ENCODE assay signal across 8 cellular contexts in the genomic region with DNA sequence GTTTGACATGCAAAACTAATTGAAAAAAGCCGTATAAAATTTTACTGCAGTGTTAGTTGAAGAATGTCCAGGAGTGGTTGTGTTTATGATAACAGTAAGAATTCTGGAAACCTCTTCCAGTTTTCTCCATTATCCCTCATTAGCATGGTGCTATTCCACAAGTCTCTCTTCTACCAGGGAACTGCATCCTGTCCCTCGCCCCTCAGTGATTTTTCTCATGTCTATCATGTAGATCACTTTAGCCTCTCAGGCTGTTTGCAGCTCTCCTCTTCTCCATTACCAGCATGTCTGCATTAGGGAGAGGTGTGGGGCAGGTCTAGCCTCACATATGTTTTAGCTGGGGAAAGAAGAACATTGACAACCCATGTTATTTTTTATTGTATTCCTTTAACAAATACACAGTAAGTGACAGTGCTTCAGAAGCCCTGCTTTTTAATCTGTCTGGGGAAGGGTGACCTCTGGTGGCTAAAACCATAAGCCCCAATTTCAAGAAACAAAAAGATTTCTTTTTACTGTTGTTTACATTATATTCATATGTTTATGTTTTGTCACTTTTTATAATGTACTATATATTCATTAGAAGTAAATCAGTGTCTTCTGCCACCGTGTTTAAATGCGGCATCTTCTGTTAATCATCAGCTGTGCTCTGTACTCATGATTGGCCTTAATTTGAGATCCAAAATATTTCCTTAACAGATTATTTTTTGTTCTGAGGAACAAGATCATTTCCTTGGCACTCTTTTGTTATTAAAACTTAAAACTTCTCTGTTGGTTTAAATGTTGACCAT.
DNase-seq lines count a peak whose midpoint lies in the region; ATAC-seq, FAIRE-seq and TF ChIP-seq lines count a peak whose summit lies in the region.

No MANE protein-coding gene starts in this region.

- H3K4me3 ChIP-seq in H1 (ENCODE audit: extremely low read depth in 1 of 4, insufficient read depth in 2 of 4, low read depth in 3 of 4, low read length in 4 of 4), result no peak overlapping the region
- H3K4me3 ChIP-seq in mesendoderm (ENCODE audit: low read length), result no peak overlapping the region

- 64% methylated on average over 4 of the region's 4 CpGs; no CpG with 5 or more reads in 1 of the 2 experiments for WGBS in H1 (ENCODE audit: extremely low coverage in 1 of 2, insufficient coverage in 1 of 2, insufficient read length in 1 of 2, insufficient replicate concordance in 2 of 2, low coverage in 1 of 2, low lambda C conversion rate in 2 of 2, missing lambda C conversion rate in 1 of 2), 2 experiments
- no CpG with 5 or more reads among the region's 4 CpGs for WGBS in mesendoderm (ENCODE audit: extremely low coverage, insufficient coverage, low lambda C conversion rate)

- DNase-seq in GM20000 (ENCODE audit: low spot score) (peak; percentile 26), OCI-M1 (lab: John Stamatoyannopoulos, UW) (peak; percentile 75), H1 (ENCODE audit: low read depth in 1 of 2, low spot score in 2 of 2) (no peak), mesendoderm (peak; percentile 48), GM19238 (ENCODE audit: insufficient read length, low spot score) (no peak), NCI-H187 (lab: John Stamatoyannopoulos, UW) (no peak)

- H3K79me2 ChIP-seq in H1 (ENCODE audit: control insufficient read depth in 1 of 2, insufficient read depth in 2 of 2, low read length in 2 of 2) (peaks cover 0 to 35% of the 10 kb centered on the region in 2 experiments; a peak in 2 of 4 replicates), mesendoderm (ENCODE audit: control insufficient read depth, insufficient read depth, low read length) (peaks cover 3% of the 10 kb centered on the region)

- H3K4me2 ChIP-seq in H1 (ENCODE audit: insufficient read depth in 1 of 2, low read depth in 2 of 2, low read length in 2 of 2) (no peak overlapping the region; a peak in 1 of 4 replicates), mesendoderm (ENCODE audit: low read length) (no peak overlapping the region)

- H4K5ac ChIP-seq in H1 (ENCODE audit: insufficient read length, low read depth, low read length) (no peak overlapping the region), mesendoderm (ENCODE audit: low read length) (no peak overlapping the region)

- H2BK15ac ChIP-seq in H1 (ENCODE audit: low read length) (no peak overlapping the region), mesendoderm (replicated peaks; ENCODE audit: low read depth) (no peak overlapping the region)

- POLR2A ChIA-PET in H1 (lab: Charles Lee; ENCODE audit: partially characterized antibody), result no interaction called here

- H2BK5ac ChIP-seq in H1 (ENCODE audit: low read depth, low read length), result no peak overlapping the region
- H2BK5ac ChIP-seq in mesendoderm (ENCODE audit: low read length), result no peak overlapping the region

- H2BK120ac ChIP-seq in H1 (replicated peaks; ENCODE audit: low read depth, low read length), result no peak overlapping the region
- no peak overlapping the region for H2BK120ac ChIP-seq in mesendoderm (ENCODE audit: low read depth, low read length)

- H3K27ac ChIP-seq in C4-2B (no peak overlapping the region), H1 (ENCODE audit: low read depth, low read length) (no peak overlapping the region), mesendoderm (ENCODE audit: low read depth, low read length) (no peak overlapping the region)

- no peak overlapping the region for H4K91ac ChIP-seq in H1 (replicated peaks; ENCODE audit: insufficient read length, low read length)

- no peak overlapping the region for H2AFZ ChIP-seq in H1 (ENCODE audit: low read length)

- H3K18ac ChIP-seq in H1 (ENCODE audit: extremely low read depth, low read length) (no peak overlapping the region), mesendoderm (ENCODE audit: low read length) (no peak overlapping the region)

- ATAC-seq in HG02938 (IDR thresholded peaks at IDR 0.05; ENCODE audit: unreplicated experiment), result no peak

- H2AK5ac ChIP-seq in H1 (ENCODE audit: low read depth, low read length), result no peak overlapping the region
- H2AK5ac ChIP-seq in mesendoderm (ENCODE audit: low read length), result no peak overlapping the region

- FAIRE-seq in H1 (lab: Jason Lieb, UNC), result no peak

- no peak for TF ChIP-seq EP300 in H1 (IDR thresholded peaks at IDR 0.05; ENCODE audit: borderline replicate concordance in 1 of 2, low read depth in 2 of 2, low read length in 2 of 2)

- H4K8ac ChIP-seq in H1 (ENCODE audit: extremely low read depth, insufficient read depth, low read length), result no peak overlapping the region
- no peak overlapping the region for H4K8ac ChIP-seq in mesendoderm (ENCODE audit: low read depth, low read length)

- H3K79me1 ChIP-seq in H1 (ENCODE audit: low read depth, low read length) (peaks cover 11% of the 10 kb centered on the region), mesendoderm (ENCODE audit: low read length) (peaks cover 9% of the 10 kb centered on the region)

- no peaks in the 10 kb centered on the region for H3K36me3 ChIP-seq in H1 (ENCODE audit: control insufficient read depth in 2 of 4, insufficient read depth in 4 of 4, low read length in 3 of 4)
- H3K36me3 ChIP-seq in mesendoderm (ENCODE audit: control insufficient read depth, insufficient read depth, low read length), result no peaks in the 10 kb centered on the region

- no peaks in the 10 kb centered on the region for H3K9me3 ChIP-seq in H1 (ENCODE audit: insufficient read depth in 2 of 2, low read depth in 1 of 2, low read length in 1 of 2)

- H3K27me3 ChIP-seq in H1 (replicated peaks in 1 of 4; ENCODE audit: control insufficient read depth in 3 of 4, extremely low read depth in 1 of 4, insufficient read depth in 3 of 4, low read length in 3 of 4), result no peaks in the 10 kb centered on the region
- H3K27me3 ChIP-seq in mesendoderm (ENCODE audit: insufficient read depth, low read length, poor library complexity), result no peaks in the 10 kb centered on the region

- peak; percentile 95 for TF ChIP-seq CTCF in C4-2B (conservative IDR thresholded peaks at IDR 0.05)
- peak; percentile 58 for TF ChIP-seq CTCF in GM20000 (IDR thresholded peaks at IDR 0.05; ENCODE audit: extremely low read depth, missing control alignments)
- TF ChIP-seq CTCF in H1 (IDR thresholded peaks at IDR 0.05; ENCODE audit: control extremely low read depth in 1 of 3, insufficient read depth in 1 of 3, low read depth in 1 of 3, low read length in 3 of 3), result peak in 2 of 3 experiments; percentile 47 to 52; a peak in 2 of 4 replicates

- H3K14ac ChIP-seq in H1 (ENCODE audit: insufficient read length), result no peak overlapping the region

- H2BK20ac ChIP-seq in H1 (ENCODE audit: low read length), result no peak overlapping the region

- H3K9ac ChIP-seq in H1 (replicated peaks in 1 of 4; ENCODE audit: extremely low read depth in 1 of 4, low read depth in 3 of 4, low read length in 3 of 4), result no peak overlapping the region
- H3K9ac ChIP-seq in mesendoderm (ENCODE audit: low read length), result no peak overlapping the region

- H3K56ac ChIP-seq in H1 (replicated peaks; ENCODE audit: insufficient read length, low read depth, low read length) (no peak overlapping the region), mesendoderm (ENCODE audit: low read length) (no peak overlapping the region)

- H4K20me1 ChIP-seq in H1 (replicated peaks in 1 of 2; ENCODE audit: control insufficient read depth in 1 of 2, insufficient read depth in 2 of 2, low read length in 2 of 2), result peaks cover 0 to 1% of the 10 kb centered on the region in 2 experiments

- TF ChIP-seq RAD21 in H1 (IDR thresholded peaks at IDR 0.05 in 1 of 2, conservative IDR thresholded peaks at IDR 0.05 in 1 of 2; ENCODE audit: low read depth in 2 of 2, low read length in 2 of 2), result peak; percentile 73 to 75

- no peak for TF ChIP-seq POLR2A in H1 (IDR thresholded peaks at IDR 0.05; ENCODE audit: control extremely low read depth in 1 of 2, low read depth in 2 of 2, low read length in 2 of 2)

- no peaks in the 10 kb centered on the region for H3K23me2 ChIP-seq in H1 (ENCODE audit: low read depth, low read length)

- H3K23ac ChIP-seq in H1 (ENCODE audit: insufficient read length) (no peak overlapping the region), mesendoderm (ENCODE audit: low read length) (no peak overlapping the region)

- peaks cover 0 to 2% (median 0%) of the 10 kb centered on the region in 4 experiments; a peak in 2 of 7 replicates for H3K4me1 ChIP-seq in H1 (replicated peaks in 1 of 4; ENCODE audit: control insufficient read depth in 3 of 4, insufficient read depth in 4 of 4, low read length in 3 of 4)
- peaks cover 3% of the 10 kb centered on the region for H3K4me1 ChIP-seq in mesendoderm (ENCODE audit: control insufficient read depth, low read depth, low read length)

- CTCF ChIA-PET in H1 (lab: Charles Lee; ENCODE audit: partially characterized antibody), result interaction anchor here (0.7 to 1.5 kb wide), 11 partner anchors 9 to 409 kb away, joined by 3 to 5 read pairs (median 4); no protein-coding TSS in a partner anchor

- no peak overlapping the region for H2BK12ac ChIP-seq in H1 (ENCODE audit: low read depth, low read length)

- H3K4ac ChIP-seq in H1 (replicated peaks; ENCODE audit: insufficient read length, low read depth, low read length) (no peak overlapping the region), mesendoderm (ENCODE audit: low read depth, low read length) (no peak overlapping the region)

TF ChIP-seq in H1, 55 proteins besides CTCF, POLR2A, EP300 and RAD21 (continues in another document):
- TF ChIP-seq KDM1A (IDR thresholded peaks at IDR 0.05; ENCODE audit: borderline replicate concordance, low read length), result no peak
- TF ChIP-seq, protein P1, sequence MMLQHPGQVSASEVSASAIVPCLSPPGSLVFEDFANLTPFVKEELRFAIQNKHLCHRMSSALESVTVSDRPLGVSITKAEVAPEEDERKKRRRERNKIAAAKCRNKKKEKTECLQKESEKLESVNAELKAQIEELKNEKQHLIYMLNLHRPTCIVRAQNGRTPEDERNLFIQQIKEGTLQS (IDR thresholded peaks at IDR 0.05; ENCODE audit: insufficient read depth, low read depth, low read length), result no peak
- TF ChIP-seq TAF1 (IDR thresholded peaks at IDR 0.05; ENCODE audit: low read depth, low read length), result no peak
- TF ChIP-seq JUN (IDR thresholded peaks at IDR 0.05; ENCODE audit: low read depth, low read length), result no peak
- no peak for TF ChIP-seq EGR1 (IDR thresholded peaks at IDR 0.05; ENCODE audit: borderline replicate concordance, low read depth, low read length)
- TF ChIP-seq NANOG (IDR thresholded peaks at IDR 0.05; ENCODE audit: insufficient read depth, low read depth, low read length, poor library complexity, severe bottlenecking), result no peak
- no peak for TF ChIP-seq MAFK (IDR thresholded peaks at IDR 0.05; ENCODE audit: low read depth, low read length)
- no peak for TF ChIP-seq PHF8 (conservative IDR thresholded peaks at IDR 0.05; ENCODE audit: low read depth, low read length)
- TF ChIP-seq RFX5 (IDR thresholded peaks at IDR 0.05; ENCODE audit: borderline replicate concordance, low read depth, low read length), result no peak
- TF ChIP-seq ASH2L (IDR thresholded peaks at IDR 0.05; ENCODE audit: low read length), result no peak
- no peak for TF ChIP-seq EZH2 (IDR thresholded peaks at IDR 0.05; ENCODE audit: low read depth, low read length, severe bottlenecking)
- no peak for TF ChIP-seq CBX8 (IDR thresholded peaks at IDR 0.05; ENCODE audit: borderline replicate concordance, low read depth, low read length)
- no peak for TF ChIP-seq YY1 (IDR thresholded peaks at IDR 0.05; ENCODE audit: low read depth, low read length)
- TF ChIP-seq TBP (IDR thresholded peaks at IDR 0.05; ENCODE audit: low read depth, low read length), result no peak

Comparison
In these comparisons a context has a peak if more than half of its experiments do, and no peak if none do; other contexts are left out.
1. DNase-seq: peak in GM20000 (single experiment), OCI-M1 (single experiment) and mesendoderm (single experiment); none in H1 (0 of 2), GM19238 (single experiment) and NCI-H187 (0 of 2).
2. Peak in every context shown above with its lines, with median percentiles within 50 percentile points of each other: CTCF ChIP-seq.